ENCODE assay signal across 14 cellular contexts in genomic region chr17:299546-299945, GRCh38. TPM values are rescaled to one million over a fixed set of nuclear protein-coding genes. Genes with fewer than 3 reads are reported as not detected.
DNase-seq lines count a peak whose midpoint lies in the region; ATAC-seq and TF ChIP-seq lines count a peak whose summit lies in the region.
"Had no signal": no experiment of that assay in that cellular context is flagged by ENCODE, and none has a peak within 500 bp of the region (broad histone marks: within the 10 kb centered on the region; RNA-seq: fewer than 3 reads in every experiment).

No MANE protein-coding gene starts in this region.

- no peak overlapping the region for H3K27ac Mint-ChIP-seq in natural killer cell

- intact Hi-C loops in upper lobe of right lung (cut with DNase I) = no loop called here
- intact Hi-C loops in natural killer cell (cut with micrococcal nuclease) = no loop called here

- TF ChIP-seq CTCF in upper lobe of right lung (IDR thresholded peaks at IDR 0.05) (no peak), natural killer cell (IDR thresholded peaks at IDR 0.05) (no peak)

- no peaks in the 10 kb centered on the region for H3K36me3 ChIP-seq in upper lobe of right lung
- H3K36me3 ChIP-seq: BE2C had no signal

- H3K4me1 ChIP-seq in upper lobe of right lung = no peaks in the 10 kb centered on the region
- H3K4me1 ChIP-seq: BE2C had no signal

- H3K27me3 Mint-ChIP-seq in natural killer cell (ENCODE audit: low read depth in 2 of 2) = peaks cover 0 to 7% of the 10 kb centered on the region in 2 donors

- H3K4me3 Mint-ChIP-seq in natural killer cell = no peak overlapping the region

- no peaks in the 10 kb centered on the region for H3K4me1 Mint-ChIP-seq in natural killer cell

- H3K9me3 Mint-ChIP-seq in natural killer cell = no peaks in the 10 kb centered on the region

- no peaks in the 10 kb centered on the region for H3K27me3 ChIP-seq in upper lobe of right lung
- H3K27me3 ChIP-seq: BE2C had no signal

- peak; percentile 56 for DNase-seq in SK-N-DZ (ENCODE audit: low spot score)
- DNase-seq in epidermal melanocyte (ENCODE audit: insufficient read length, low spot score) = peak; percentile 3
- peak; percentile 35 for DNase-seq in mucosa of gallbladder (ENCODE audit: low spot score)
- DNase-seq in upper lobe of right lung = peak; percentile 40
- no peak for DNase-seq in SW480 (ENCODE audit: low spot score)
- no peak for DNase-seq in GM03348 (ENCODE audit: low spot score)
- DNase-seq in natural killer cell = no peak
- DNase-seq: BE2C, KG1, NCI-H1092 treated with DMSO at 0.1 percent for 48 hours, NCI-H1694 treated with DMSO at 0.1 percent for 48 hours, NCI-H446 treated with DMSO at 0.1 percent for 48 hours, NCI-H748 treated with DMSO at 0.1 percent for 48 hours, SHP77 had no signal

- ATAC-seq in upper lobe of right lung (no peak), natural killer cell (no peak)

- H3K36me3 Mint-ChIP-seq in natural killer cell = no peaks in the 10 kb centered on the region

- H3K27ac ChIP-seq in upper lobe of right lung = no peak overlapping the region

- no peak overlapping the region for H3K4me3 ChIP-seq in upper lobe of right lung

- H3K9me3 ChIP-seq in upper lobe of right lung = no peaks in the 10 kb centered on the region
- H3K9me3 ChIP-seq: BE2C had no signal

RNA-seq across cellular contexts. Expression of gene RPH3AL, which starts 53.1 kb away (rescaled TPM):
- 48.2 and 70.3 TPM in 2 replicates for polyA plus RNA-seq in SK-N-DZ (2014; cell fraction: cytosol; rRNA removed)
- 16.2 and 17.4 TPM in 2 replicates for polyA plus RNA-seq in SK-N-DZ (2014; cell fraction: nucleus; rRNA removed)
- total RNA-seq in mucosa of gallbladder (26.7 TPM), upper lobe of right lung (33.3 TPM), natural killer cell (1 to 10 TPM; 7.2 to 9.9 (median 7.9) TPM)

Comparison
In these comparisons a context has a peak if more than half of its experiments do, and no peak if none do; other contexts are left out.
1. DNase-seq: peak in SK-N-DZ (single experiment), epidermal melanocyte (single experiment), mucosa of gallbladder (single experiment) and upper lobe of right lung (single experiment); none in SW480 (single experiment), GM03348 (single experiment) and natural killer cell (single experiment).